ENCODE assay signal across 8 cellular contexts in the genomic region with DNA sequence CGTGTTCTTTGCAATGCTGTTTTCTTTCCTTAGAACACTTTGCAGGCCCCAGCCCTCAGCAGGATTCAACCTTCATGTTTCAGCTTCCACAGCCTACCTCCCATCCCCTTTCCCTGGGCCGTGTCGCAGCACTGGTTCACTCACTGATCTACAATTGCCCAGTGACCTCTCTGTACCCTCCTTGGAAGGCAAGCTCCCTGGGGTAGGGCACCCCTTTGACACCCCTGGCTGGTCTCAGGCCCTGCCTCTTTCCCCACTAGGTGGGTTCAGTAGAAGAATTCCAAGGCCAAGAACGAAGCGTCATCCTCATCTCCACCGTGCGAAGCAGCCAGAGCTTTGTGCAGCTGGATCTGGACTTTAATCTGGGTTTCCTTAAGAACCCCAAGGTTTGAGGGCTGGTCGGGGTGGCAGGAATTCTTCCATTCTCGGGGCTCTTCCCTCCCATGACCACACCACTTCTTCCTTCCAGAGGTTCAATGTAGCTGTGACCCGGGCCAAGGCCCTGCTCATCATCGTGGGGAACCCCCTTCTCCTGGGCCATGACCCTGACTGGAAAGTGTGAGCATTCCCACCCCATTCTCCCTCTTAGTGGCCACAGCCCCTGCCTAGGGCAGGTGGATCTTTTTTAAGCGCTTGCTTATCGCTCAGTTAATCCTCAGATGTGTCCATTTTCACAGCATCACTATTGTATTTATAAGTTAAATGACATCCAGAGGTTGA. TPM values are rescaled to one million over a fixed set of nuclear protein-coding genes. Genes with fewer than 3 reads are reported as not detected.
DNase-seq lines count a peak whose midpoint lies in the region; ATAC-seq and TF ChIP-seq lines count a peak whose summit lies in the region.

No MANE protein-coding gene starts in this region.

- H3K27ac ChIP-seq in mesodermal cell (ENCODE audit: low read depth, low read length, severe bottlenecking) (peak overlapping the region; percentile 95), thoracic aorta (peak overlapping the region; percentile 72 to 87)

- no peaks in the 10 kb centered on the region for H3K9me3 Mint-ChIP-seq in T-helper 2 cell treated with Interferon-gamma antibody and Interleukin-4, amounts not matched to agents 5 μg/mL and 100 μg/mL, for 36 hours
- H3K9me3 Mint-ChIP-seq in activated naive CD8-positive, alpha-beta T cell treated with anti-CD3 and anti-CD28 coated beads, Interleukin-2, amount 10 ng/mL, durations not matched to agents 7 days and 5 days, result no peaks in the 10 kb centered on the region

- H3K4me1 ChIP-seq in mesodermal cell (ENCODE audit: control insufficient read depth, insufficient read depth, low read length, poor library complexity, severe bottlenecking) (peaks cover 64% of the 10 kb centered on the region), thoracic aorta (ENCODE audit: control insufficient read depth in 1 of 2, low read depth in 2 of 2) (peaks cover 19 to 56% of the 10 kb centered on the region in 2 donors)

- 94 to 97% methylated on average over 9 to 11 of the region's 13 CpGs for WGBS in mesodermal cell (ENCODE audit: insufficient coverage in 2 of 2), 2 experiments

- H3K4me1 Mint-ChIP-seq in T-helper 2 cell treated with Interferon-gamma antibody and Interleukin-4, amounts not matched to agents 5 μg/mL and 100 μg/mL, for 36 hours (ENCODE audit: low read depth), result peaks cover 48% of the 10 kb centered on the region
- peaks cover 35% of the 10 kb centered on the region for H3K4me1 Mint-ChIP-seq in activated naive CD8-positive, alpha-beta T cell treated with anti-CD3 and anti-CD28 coated beads, Interleukin-2, amount 10 ng/mL, durations not matched to agents 7 days and 5 days

- H3K9me3 ChIP-seq in mesodermal cell (ENCODE audit: control insufficient read depth, low read length) (no peaks in the 10 kb centered on the region), thoracic aorta (no peaks in the 10 kb centered on the region)

- H3K36me3 ChIP-seq in mesodermal cell (ENCODE audit: control insufficient read depth, insufficient read depth, low read length) (peaks cover 80% of the 10 kb centered on the region), thoracic aorta (peaks cover 39% of the 10 kb centered on the region)

- POLR2A ChIA-PET in activated naive CD8-positive, alpha-beta T cell treated with anti-CD3 and anti-CD28 coated beads, Interleukin-2, amount 10 ng/mL, durations not matched to agents 7 days and 5 days (lab: Charles Lee), result interaction anchor here (1.4 to 1.8 kb wide), 3 partner anchors 15 to 81 kb away, joined by 3 to 5 read pairs (median 5); a partner anchor contains a TSS

- no peak for TF ChIP-seq CTCF in thoracic aorta (IDR thresholded peaks at IDR 0.05)

- H3K4me3 Mint-ChIP-seq in T-helper 2 cell treated with Interferon-gamma antibody and Interleukin-4, amounts not matched to agents 5 μg/mL and 100 μg/mL, for 36 hours, result no peak overlapping the region
- no peak overlapping the region for H3K4me3 Mint-ChIP-seq in activated naive CD8-positive, alpha-beta T cell treated with anti-CD3 and anti-CD28 coated beads, Interleukin-2, amount 10 ng/mL, durations not matched to agents 7 days and 5 days

- H3K36me3 Mint-ChIP-seq in T-helper 2 cell treated with Interferon-gamma antibody and Interleukin-4, amounts not matched to agents 5 μg/mL and 100 μg/mL, for 36 hours (ENCODE audit: low read depth), result peaks cover 41% of the 10 kb centered on the region
- peaks cover 8% of the 10 kb centered on the region for H3K36me3 Mint-ChIP-seq in activated naive CD8-positive, alpha-beta T cell treated with anti-CD3 and anti-CD28 coated beads, Interleukin-2, amount 10 ng/mL, durations not matched to agents 7 days and 5 days

- no peak for DNase-seq in T-helper 2 cell treated with Interferon-gamma antibody and Interleukin-4, amounts not matched to agents 5 μg/mL and 100 μg/mL, for 36 hours (ENCODE audit: low spot score)
- DNase-seq in T-helper 2 cell (no peak), thoracic aorta (ENCODE audit: low spot score) (no peak), DMS153 treated with DMSO at 0.1 percent for 48 hours (lab: John Stamatoyannopoulos, UW; ENCODE audit: unreplicated experiment) (no peak), NCI-H187 (lab: John Stamatoyannopoulos, UW) (no peak)
- DNase-seq in activated naive CD8-positive, alpha-beta T cell treated with anti-CD3 and anti-CD28 coated beads, Interleukin-2, amount 10 ng/mL, durations not matched to agents 7 days and 5 days, result no peak

- H3K27me3 ChIP-seq in thoracic aorta (replicated peaks; ENCODE audit: insufficient read depth), result no peaks in the 10 kb centered on the region

- H3K4me3 ChIP-seq in mesodermal cell (ENCODE audit: extremely low read depth, insufficient read depth, low read length, poor library complexity, severe bottlenecking), result no peak overlapping the region
- H3K4me3 ChIP-seq in thoracic aorta, result peak overlapping the region; percentile 32

- no peaks in the 10 kb centered on the region for H3K27me3 Mint-ChIP-seq in T-helper 2 cell treated with Interferon-gamma antibody and Interleukin-4, amounts not matched to agents 5 μg/mL and 100 μg/mL, for 36 hours (ENCODE audit: low read depth)
- H3K27me3 Mint-ChIP-seq in activated naive CD8-positive, alpha-beta T cell treated with anti-CD3 and anti-CD28 coated beads, Interleukin-2, amount 10 ng/mL, durations not matched to agents 7 days and 5 days, result no peaks in the 10 kb centered on the region

- H3K27ac Mint-ChIP-seq in T-helper 2 cell treated with Interferon-gamma antibody and Interleukin-4, amounts not matched to agents 5 μg/mL and 100 μg/mL, for 36 hours, result peak overlapping the region; percentile 91
- H3K27ac Mint-ChIP-seq in activated naive CD8-positive, alpha-beta T cell treated with anti-CD3 and anti-CD28 coated beads, Interleukin-2, amount 10 ng/mL, durations not matched to agents 7 days and 5 days, result peak overlapping the region; percentile 87

- no peak for ATAC-seq in activated naive CD8-positive, alpha-beta T cell treated with anti-CD3 and anti-CD28 coated beads, Interleukin-2, amount 10 ng/mL, durations not matched to agents 7 days and 5 days (ENCODE audit: low read depth)
- ATAC-seq in thoracic aorta (ENCODE audit: insufficient number of reproducible peaks, low FRiP score, low read depth) (no peak), HG03521 (IDR thresholded peaks at IDR 0.05; ENCODE audit: unreplicated experiment) (no peak)

RNA-seq across cellular contexts. Expression of a gene that starts 7.3 kb away (rescaled TPM):
- 10 to 100 TPM; 81.2 to 85.5 TPM for total RNA-seq in activated naive CD8-positive, alpha-beta T cell treated with anti-CD3 and anti-CD28 coated beads, Interleukin-2, amount 10 ng/mL, durations not matched to agents 7 days and 5 days
- 367 TPM for polyA plus RNA-seq in mesodermal cell (2013, experiment 1 of 2)
- polyA plus RNA-seq in mesodermal cell (2013, experiment 2 of 2), result 306 TPM
- 100 to 1,000 TPM; 297 to 378 TPM for total RNA-seq in thoracic aorta

RNA-seq across cellular contexts. Expression of a gene that starts 15.5 kb away (rescaled TPM):
- total RNA-seq in activated naive CD8-positive, alpha-beta T cell treated with anti-CD3 and anti-CD28 coated beads, Interleukin-2, amount 10 ng/mL, durations not matched to agents 7 days and 5 days, result under 1 TPM in 1 of 2 experiments, not detected in 1; 0.25 TPM
- 4.6 TPM for polyA plus RNA-seq in mesodermal cell (2013, experiment 1 of 2)
- polyA plus RNA-seq in mesodermal cell (2013, experiment 2 of 2), result 4.2 TPM
- total RNA-seq in thoracic aorta, result 1 to 10 TPM; 2.3 to 2.7 TPM

RNA-seq across cellular contexts. Expression of a gene that starts 25.1 kb away (rescaled TPM):
- 100 to 1,000 TPM; 124 to 130 TPM for total RNA-seq in activated naive CD8-positive, alpha-beta T cell treated with anti-CD3 and anti-CD28 coated beads, Interleukin-2, amount 10 ng/mL, durations not matched to agents 7 days and 5 days
- polyA plus RNA-seq in mesodermal cell (2013, experiment 1 of 2), result 48.3 TPM
- polyA plus RNA-seq in mesodermal cell (2013, experiment 2 of 2), result 41.3 TPM
- total RNA-seq in thoracic aorta, result 10 to 100 TPM; 28.3 to 31.9 TPM
